ENCODE assay signal across 8 cellular contexts in the genomic region with DNA sequence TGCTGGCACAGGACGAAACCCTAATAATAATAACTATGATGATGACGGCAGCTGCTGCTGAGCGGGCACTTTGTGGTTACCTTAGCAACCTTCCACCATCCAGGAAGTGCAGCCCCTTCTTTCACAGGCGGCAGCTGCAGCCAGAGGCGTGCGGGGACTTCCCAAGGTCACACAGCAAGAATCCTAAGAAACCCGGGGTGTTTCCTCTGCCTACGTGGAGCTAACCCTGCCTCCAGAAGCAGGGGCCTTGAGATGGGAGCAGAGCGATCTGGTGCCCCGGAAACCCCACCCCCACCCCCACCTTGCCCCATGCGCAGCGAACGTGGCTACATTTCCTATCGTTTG. TPM values are rescaled to one million over a fixed set of nuclear protein-coding genes. Genes with fewer than 3 reads are reported as not detected.
DNase-seq lines count a peak whose midpoint lies in the region; ATAC-seq, FAIRE-seq and TF ChIP-seq lines count a peak whose summit lies in the region.

No MANE protein-coding gene starts in this region.

- CTCF ChIA-PET in Caco-2 (lab: Charles Lee) = interaction anchor here (0.5 to 1.9 kb wide), 24 partner anchors 10 to 848 kb away, joined by 3 to 34 read pairs (median 6); a partner anchor contains a TSS

- H3K27ac ChIP-seq in KMS-11 = peak overlapping the region; percentile 77
- no peak overlapping the region for H3K27ac ChIP-seq in iPS-20b (ENCODE audit: low read length)

- peak overlapping the region; percentile 54 for H3K4me3 ChIP-seq in Caco-2 (ENCODE audit: low read depth, low read length)
- no peak overlapping the region for H3K4me3 ChIP-seq in KMS-11 (IDR thresholded peaks at IDR 0.05; ENCODE audit: insufficient read depth, low read depth, low read length)
- H3K4me3 ChIP-seq in astrocyte of the cerebellum (ENCODE audit: low read depth, low read length) = peak overlapping the region; percentile 43
- H3K4me3 ChIP-seq in iPS-20b (ENCODE audit: low read length) = peak overlapping the region; percentile 79

- peak overlapping the region; percentile 71; the same call in 1 of the 2 replicates for H2AFZ ChIP-seq in KMS-11 (ENCODE audit: low read depth)

- FAIRE-seq in frontal cortex (lab: Jason Lieb, UNC) = no peak

- H3K36me3 ChIP-seq in Caco-2 (ENCODE audit: control insufficient read depth, insufficient read depth, low read length) (no peaks in the 10 kb centered on the region), KMS-11 (ENCODE audit: insufficient read depth) (no peaks in the 10 kb centered on the region), iPS-20b (ENCODE audit: insufficient read depth, low read depth, low read length) (no peaks in the 10 kb centered on the region)

- H3K9ac ChIP-seq in KMS-11 (peak overlapping the region; percentile 61), iPS-20b (ENCODE audit: low read depth, low read length) (peak overlapping the region; percentile 50; the same call in 1 of the 2 replicates)

- H3K27me3 ChIP-seq in Caco-2 (replicated peaks; ENCODE audit: control insufficient read depth, insufficient read depth, low read length) (no peaks in the 10 kb centered on the region), KMS-11 (ENCODE audit: insufficient read depth, low read depth) (peaks cover 11% of the 10 kb centered on the region), iPS-20b (ENCODE audit: insufficient read depth, low read length) (peaks cover 16% of the 10 kb centered on the region)

- H3K27ac Mint-ChIP-seq in Caco-2 (ENCODE audit: unreplicated experiment) = peak overlapping the region; percentile 78

- no peaks in the 10 kb centered on the region for H3K79me2 ChIP-seq in KMS-11 (ENCODE audit: insufficient read depth, low read depth)

- in situ Hi-C loops in astrocyte of the cerebellum (cut with HindIII; ENCODE audit: low sequenced_read_pairs) = loop anchor here (25.0 kb wide), 1 partner anchor 754 kb away; no protein-coding TSS in a partner anchor

- no peaks in the 10 kb centered on the region for H4K20me1 ChIP-seq in KMS-11 (ENCODE audit: insufficient read depth)

- peak overlapping the region; percentile 83 for H3K4me3 Mint-ChIP-seq in Caco-2 (ENCODE audit: unreplicated experiment)

- BruUV-seq in Caco-2 (replicated peaks; lab: Mats Ljungman, UMichigan) = no TSS peak

- H3K27me3 Mint-ChIP-seq in Caco-2 (ENCODE audit: insufficient read depth, unreplicated experiment) = no peaks in the 10 kb centered on the region

- H3K9me3 ChIP-seq in Caco-2 (no peaks in the 10 kb centered on the region), iPS-20b (ENCODE audit: insufficient read depth, low read depth, low read length) (no peaks in the 10 kb centered on the region)

- peak in 1 of 2 experiments; percentile 59 for DNase-seq in Caco-2
- DNase-seq in astrocyte of the cerebellum (ENCODE audit: low read depth) = no peak
- DNase-seq in stimulated activated CD4-positive, alpha-beta T cell treated with anti-CD3 and anti-CD28 coated beads, Interleukin-1b, Interleukin-23, amount 100 ng/mL, for 4 hours (ENCODE audit: low read depth in 2 of 2) = peak; percentile 40 to 55
- no peak for DNase-seq in frontal cortex (ENCODE audit: low spot score in 2 of 2)

- peaks cover 11% of the 10 kb centered on the region for H3K4me1 ChIP-seq in Caco-2
- H3K4me1 ChIP-seq in KMS-11 (ENCODE audit: low read depth, poor library complexity, severe bottlenecking) = peaks cover 57% of the 10 kb centered on the region
- peaks cover 6% of the 10 kb centered on the region; the same call in 1 of the 2 replicates for H3K4me1 ChIP-seq in iPS-20b (ENCODE audit: insufficient read depth, low read length)

- intact Hi-C loops in Caco-2 (cut with micrococcal nuclease; ENCODE audit: unreplicated experiment) = loop anchor here (2.0 to 5.0 kb wide), 5 partner anchors 344 to 1044 kb away; no protein-coding TSS in a partner anchor

- peak overlapping the region; percentile 76 for H3K4me2 ChIP-seq in KMS-11

- H3K4me1 Mint-ChIP-seq in Caco-2 (ENCODE audit: low read depth, unreplicated experiment) = peaks cover 18% of the 10 kb centered on the region

- POLR2A ChIA-PET in Caco-2 (lab: Charles Lee) = interaction anchor here (1.9 kb wide), 1 partner anchor 22 kb away, joined by 24 read pairs; a partner anchor contains a TSS

- no peak for TF ChIP-seq CTCF in Caco-2 (IDR thresholded peaks at IDR 0.05; ENCODE audit: insufficient read depth in 1 of 2, low read depth in 1 of 2, low read length in 1 of 2, severe bottlenecking in 1 of 2, unreplicated experiment in 1 of 2)
- TF ChIP-seq CTCF in KMS-11 (conservative IDR thresholded peaks at IDR 0.05; ENCODE audit: low read depth, low read length) = no peak
- TF ChIP-seq CTCF in astrocyte of the cerebellum (IDR thresholded peaks at IDR 0.05; ENCODE audit: low read depth, low read length, missing control alignments) = no peak

- H3K9me3 Mint-ChIP-seq in Caco-2 (ENCODE audit: unreplicated experiment) = no peaks in the 10 kb centered on the region

- ATAC-seq in GM21529 (IDR thresholded peaks at IDR 0.05; ENCODE audit: unreplicated experiment) (peak; percentile 41), SK-N-SH treated with all-trans-retinoic acid at 6 μM for 48 hours (peak; percentile 27)

- H3K36me3 Mint-ChIP-seq in Caco-2 (ENCODE audit: insufficient read depth, unreplicated experiment) = peaks cover 5% of the 10 kb centered on the region

TF ChIP-seq in SK-N-SH treated with all-trans-retinoic acid at 6 μM for 48 hours, 23 proteins besides CTCF, POLR2A, EP300 and RAD21:
- TF ChIP-seq ZNF8 (CRISPR knock-in tag; IDR thresholded peaks at IDR 0.05) = no peak

RNA-seq across cellular contexts. Expression of a gene that starts 22.4 kb away (rescaled TPM):
- total RNA-seq in Caco-2 (2022) (759 and 783 TPM in 2 replicates), frontal cortex (70.1 TPM)

RNA-seq across cellular contexts. Expression of a gene that starts 41.9 kb away (rescaled TPM):
- total RNA-seq in Caco-2 (2022) (2.8 and 3.4 TPM in 2 replicates), frontal cortex (under 0.01 TPM)

RNA-seq across cellular contexts. Expression of a gene that starts 45.8 kb away (rescaled TPM):
- 0.75 TPM in 1 of 2 replicates, not detected in the other for total RNA-seq in Caco-2 (2022)
- not detected for total RNA-seq in frontal cortex

RNA-seq across cellular contexts. Expression of a gene that starts 53.7 kb away (rescaled TPM):
- not detected in 2 replicates for total RNA-seq in Caco-2 (2022)
- not detected for total RNA-seq in frontal cortex

Comparison
In these comparisons a context has a peak if more than half of its experiments do, and no peak if none do; other contexts are left out.
1. DNase-seq: peak in stimulated activated CD4-positive, alpha-beta T cell treated with anti-CD3 and anti-CD28 coated beads, Interleukin-1b, Interleukin-23, amount 100 ng/mL, for 4 hours (2 of 2); none in astrocyte of the cerebellum (single experiment) and frontal cortex (0 of 2).
2. RNA of a gene that starts 22.4 kb away (total RNA-seq): 759 to 783 TPM in Caco-2; 70.1 TPM in frontal cortex (single experiment); every median in the first group is over 10 times any median in the second.